8 cellular contexts compared by ENCODE assay signal in the genomic region with DNA sequence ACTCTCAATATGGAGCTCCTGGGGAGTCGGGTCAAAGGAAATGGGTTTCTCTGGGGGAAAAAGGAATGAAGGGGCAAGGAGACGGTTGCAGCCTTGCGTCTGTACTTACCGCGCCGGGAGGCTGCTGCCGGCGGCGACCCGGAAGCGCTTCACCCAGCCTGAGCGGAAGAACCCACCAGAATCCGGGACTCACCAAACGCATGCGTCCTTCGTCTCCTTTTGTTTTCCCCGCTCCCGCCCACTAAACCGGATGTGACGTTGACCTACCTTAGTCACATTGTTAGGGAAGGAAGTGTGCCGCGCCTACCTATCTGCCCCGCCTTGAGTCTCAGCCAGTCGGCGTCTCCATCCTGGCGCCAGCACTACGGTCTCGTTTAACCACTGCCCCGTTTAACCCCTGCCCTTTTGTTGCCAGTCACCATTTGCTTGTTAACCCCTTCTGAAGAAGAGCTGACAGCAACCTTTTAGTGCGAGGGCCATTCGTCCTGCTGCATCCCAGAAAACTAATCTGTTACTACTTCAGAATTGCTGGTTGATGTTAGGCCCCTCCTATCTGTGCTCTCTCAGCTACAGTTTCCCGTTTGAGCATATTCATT. TPM values are rescaled to one million over a fixed set of nuclear protein-coding genes. Genes with fewer than 3 reads are reported as not detected.
DNase-seq lines count a peak whose midpoint lies in the region; ATAC-seq and TF ChIP-seq lines count a peak whose summit lies in the region.

A gene (minus strand): TSS at position 155 of the 596 bp plus-strand sequence. CDS start 1,419 bp downstream, outside the sequence.

- no peaks in the 10 kb centered on the region for H3K36me3 ChIP-seq in cardiac muscle cell
- no peaks in the 10 kb centered on the region for H3K36me3 ChIP-seq in parathyroid adenoma (ENCODE audit: control insufficient read depth, insufficient read depth, low read length)
- H3K36me3 ChIP-seq in tibial nerve, result peaks cover 0 to 23% (median 3%) of the 10 kb centered on the region in 3 donors

- no peaks in the 10 kb centered on the region for H3K9me3 Mint-ChIP-seq in activated naive CD8-positive, alpha-beta T cell treated with anti-CD3 and anti-CD28 coated beads, Interleukin-2, amount 50 U/mL, for 24 hours

- H3K27ac ChIP-seq in cardiac muscle cell (peak within 1 kb of the TSS; percentile 98), parathyroid adenoma (peak within 1 kb of the TSS; percentile 99), tibial nerve (peak within 1 kb of the TSS; percentile 91 to 99 (median 98))

- H3K4me3 Mint-ChIP-seq in activated naive CD8-positive, alpha-beta T cell treated with anti-CD3 and anti-CD28 coated beads, Interleukin-2, amount 50 U/mL, for 24 hours, result peak within 1 kb of the TSS; percentile 95

- peaks cover 20% of the 10 kb centered on the region for H3K4me1 Mint-ChIP-seq in activated naive CD8-positive, alpha-beta T cell treated with anti-CD3 and anti-CD28 coated beads, Interleukin-2, amount 50 U/mL, for 24 hours

- no peaks in the 10 kb centered on the region for H3K9me3 ChIP-seq in cardiac muscle cell (ENCODE audit: low read depth)
- no peaks in the 10 kb centered on the region for H3K9me3 ChIP-seq in parathyroid adenoma (ENCODE audit: control insufficient read depth, low read length)
- no peaks in the 10 kb centered on the region for H3K9me3 ChIP-seq in tibial nerve

- DNase-seq in GM12864 (ENCODE audit: low read depth) (peak; percentile 99), NCI-H1417 (lab: John Stamatoyannopoulos, UW) (peak; percentile 99 to 100 (median 100)), SW 1271 (lab: John Stamatoyannopoulos, UW) (peak; percentile 99), cardiac muscle cell (ENCODE audit: low read depth in 1 of 2, low spot score in 1 of 2) (peak; percentile 99 to 100), tibial nerve (ENCODE audit: low spot score in 2 of 2) (peak; percentile 99 to 100)
- DNase-seq in activated naive CD8-positive, alpha-beta T cell treated with anti-CD3 and anti-CD28 coated beads, Interleukin-2, amount 50 U/mL, for 24 hours, result peak; percentile 99

- TF ChIP-seq POLR2A in tibial nerve (IDR thresholded peaks at IDR 0.05), result peak; percentile 86 to 94

- H3K4me3 ChIP-seq in GM12864 (ENCODE audit: low read depth, low read length), result peak within 1 kb of the TSS; percentile 72
- H3K4me3 ChIP-seq in cardiac muscle cell, result peak within 1 kb of the TSS; percentile 44
- peak within 1 kb of the TSS; percentile 92 for H3K4me3 ChIP-seq in parathyroid adenoma (ENCODE audit: low read depth, low read length)
- H3K4me3 ChIP-seq in tibial nerve, result peak within 1 kb of the TSS; percentile 50 to 70 (median 64)

- 0 to 1% methylated on average over 32 of the region's 32 CpGs for WGBS in tibial nerve, 2 donors

- H3K4me1 ChIP-seq in cardiac muscle cell (ENCODE audit: low read depth) (peaks cover 7% of the 10 kb centered on the region), parathyroid adenoma (peaks cover 11% of the 10 kb centered on the region), tibial nerve (peaks cover 0 to 15% (median 6%) of the 10 kb centered on the region in 4 donors)

- no peaks in the 10 kb centered on the region for H3K27me3 Mint-ChIP-seq in activated naive CD8-positive, alpha-beta T cell treated with anti-CD3 and anti-CD28 coated beads, Interleukin-2, amount 50 U/mL, for 24 hours

- ATAC-seq in HG02759 (IDR thresholded peaks at IDR 0.05; ENCODE audit: unreplicated experiment), result peak; percentile 76
- ATAC-seq in activated naive CD8-positive, alpha-beta T cell treated with anti-CD3 and anti-CD28 coated beads, Interleukin-2, amount 50 U/mL, for 24 hours, result peak; percentile 85

- TF ChIP-seq EP300 in tibial nerve (IDR thresholded peaks at IDR 0.05), result peak; percentile 97 to 98

- peaks cover 2% of the 10 kb centered on the region for H3K36me3 Mint-ChIP-seq in activated naive CD8-positive, alpha-beta T cell treated with anti-CD3 and anti-CD28 coated beads, Interleukin-2, amount 50 U/mL, for 24 hours (ENCODE audit: low read depth)

- H2AFZ ChIP-seq in parathyroid adenoma, result peak within 1 kb of the TSS; percentile 85

- H3K9ac ChIP-seq in parathyroid adenoma, result peak within 1 kb of the TSS; percentile 37

- H3K4me2 ChIP-seq in parathyroid adenoma (ENCODE audit: low read length), result peak within 1 kb of the TSS; percentile 95

- H3K79me2 ChIP-seq in parathyroid adenoma, result no peaks in the 10 kb centered on the region

- no peaks in the 10 kb centered on the region for H3K27me3 ChIP-seq in cardiac muscle cell
- H3K27me3 ChIP-seq in parathyroid adenoma (ENCODE audit: control insufficient read depth, insufficient read depth, low read length), result no peaks in the 10 kb centered on the region
- peaks cover 0 to 6% of the 10 kb centered on the region in 2 donors for H3K27me3 ChIP-seq in tibial nerve

- no peak for TF ChIP-seq CTCF in GM12864 (IDR thresholded peaks at IDR 0.05; ENCODE audit: low read depth, low read length, missing control alignments)
- no peak for TF ChIP-seq CTCF in cardiac muscle cell (IDR thresholded peaks at IDR 0.05; ENCODE audit: low read depth, low read length)
- no peak for TF ChIP-seq CTCF in parathyroid adenoma (IDR thresholded peaks at IDR 0.05)
- TF ChIP-seq CTCF in tibial nerve (IDR thresholded peaks at IDR 0.05), result peak in 1 of 5 experiments; percentile 26

- H3K27ac Mint-ChIP-seq in activated naive CD8-positive, alpha-beta T cell treated with anti-CD3 and anti-CD28 coated beads, Interleukin-2, amount 50 U/mL, for 24 hours, result peak within 1 kb of the TSS; percentile 99

RNA-seq across cellular contexts. Expression of the gene that starts here (rescaled TPM):
- total RNA-seq in cardiac muscle cell (49.9 and 54.2 TPM in 2 replicates), tibial nerve (10 to 100 TPM; 20.8 to 36.7 (median 30.8) TPM)
- 59.7 and 101 TPM in 2 replicates for polyA plus RNA-seq in cardiac muscle cell

Comparison
In these comparisons a context has a peak if more than half of its experiments do, and no peak if none do; other contexts are left out.
1. Peak in every context shown above with its lines: DNase-seq, ATAC-seq, H3K4me3 ChIP-seq and H3K27ac ChIP-seq.